In the genomic region with DNA sequence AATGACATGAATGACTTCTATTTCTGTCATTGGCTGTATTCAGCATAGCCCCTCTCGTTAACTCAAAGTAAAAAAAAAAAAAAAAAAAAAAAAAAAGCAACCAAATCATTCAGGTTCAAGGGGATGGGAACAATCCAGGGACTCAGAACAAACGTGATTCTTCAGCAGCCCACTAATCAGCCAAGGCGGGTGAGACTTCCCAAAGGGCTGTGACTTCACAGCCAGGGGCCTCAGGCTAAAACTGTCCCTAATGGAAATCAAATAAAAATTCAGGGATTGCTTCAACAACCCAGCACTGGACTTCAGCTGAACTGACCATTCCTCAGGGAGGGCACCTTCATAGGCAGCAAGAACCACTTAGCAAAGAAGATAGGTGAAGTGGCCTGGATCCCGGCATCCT, we compare ENCODE assay signal across 26 cellular contexts.
DNase-seq lines count a peak whose midpoint lies in the region; ATAC-seq and TF ChIP-seq lines count a peak whose summit lies in the region.
"Had no signal": no experiment of that assay in that cellular context is flagged by ENCODE, and none has a peak within 500 bp of the region (broad histone marks: within the 10 kb centered on the region; RNA-seq: fewer than 3 reads in every experiment).

No MANE protein-coding gene starts in this region.

- H4K8ac ChIP-seq in trophoblast cell (ENCODE audit: low read depth, low read length) = no peak overlapping the region

- H3K23ac ChIP-seq in trophoblast cell (ENCODE audit: low read length) = no peak overlapping the region

- H3K9me3 ChIP-seq in trophoblast cell (ENCODE audit: insufficient read depth, low read depth, low read length) = no peaks in the 10 kb centered on the region
- H3K9me3 ChIP-seq: A549 had no signal

- DNase-seq in HFFc6 (no peak), chondrocyte (ENCODE audit: low spot score) (no peak), trophoblast cell (no peak), endothelial cell (ENCODE audit: low spot score) (no peak), WTC11 (ENCODE audit: low spot score) (no peak)
- no peak for DNase-seq in activated CD4-positive, alpha-beta T cell treated with anti-CD3 and anti-CD28 coated beads for 48 hours
- DNase-seq: C1 segment of cervical spinal cord; CD4-positive, alpha-beta memory T cell; COR-L47; DMS79; GM23248; H7; NCI-H1092; NCI-H1417 treated with DMSO at 0.1 percent for 48 hours; NCI-H1694 treated with DMSO at 0.1 percent for 48 hours; NCI-H2081; NCI-H2227 treated with DMSO at 0.1 percent for 48 hours; NCI-H510A; NCI-H69; Right ventricle myocardium superior; RPMI8226 had no signal

- H3K9ac ChIP-seq in trophoblast cell (ENCODE audit: low read length) = no peak overlapping the region
- H3K9ac ChIP-seq: GM23248, KMS-11 had no signal

- peaks cover 17 to 25% of the 10 kb centered on the region in 2 experiments for H3K4me1 ChIP-seq in trophoblast cell (ENCODE audit: control insufficient read depth in 1 of 2, insufficient read depth in 2 of 2, low read length in 2 of 2)

- no peaks in the 10 kb centered on the region for H3K79me2 ChIP-seq in trophoblast cell (ENCODE audit: control insufficient read depth, insufficient read depth, low read length, poor library complexity)

- H2BK5ac ChIP-seq in trophoblast cell (ENCODE audit: low read depth, low read length, poor library complexity) = peak overlapping the region; percentile 17

- H3K4me1 Mint-ChIP-seq in HFFc6 (ENCODE audit: low read depth) = peaks cover 89% of the 10 kb centered on the region
- peaks cover 67% of the 10 kb centered on the region for H3K4me1 Mint-ChIP-seq in chondrocyte (ENCODE audit: low read depth)
- peaks cover 13% of the 10 kb centered on the region for H3K4me1 Mint-ChIP-seq in endothelial cell (ENCODE audit: unreplicated experiment)
- H3K4me1 Mint-ChIP-seq in WTC11 = peaks cover 11% of the 10 kb centered on the region
- H3K4me1 Mint-ChIP-seq: IgD-negative memory B cell had no signal

- no peak overlapping the region for H2AFZ ChIP-seq in trophoblast cell (ENCODE audit: insufficient read depth, low read length, poor library complexity)
- H2AFZ ChIP-seq: GM23248 had no signal

- no peak overlapping the region for H3K27ac ChIP-seq in trophoblast cell (ENCODE audit: low read depth, low read length)
- H3K27ac ChIP-seq: A549, KMS-11, SJSA1 had no signal

- TF ChIP-seq CTCF in HFFc6 (IDR thresholded peaks at IDR 0.05) (no peak), chondrocyte (IDR thresholded peaks at IDR 0.05) (no peak), endothelial cell (IDR thresholded peaks at IDR 0.05; ENCODE audit: unreplicated experiment) (no peak), WTC11 (IDR thresholded peaks at IDR 0.05) (no peak)

- peaks cover 8% of the 10 kb centered on the region for H3K9me3 Mint-ChIP-seq in HFFc6
- peaks cover 7% of the 10 kb centered on the region for H3K9me3 Mint-ChIP-seq in chondrocyte (ENCODE audit: low read depth)
- H3K9me3 Mint-ChIP-seq in endothelial cell (ENCODE audit: unreplicated experiment) = no peaks in the 10 kb centered on the region
- H3K9me3 Mint-ChIP-seq in WTC11 = peaks cover 28% of the 10 kb centered on the region

- no CpG with 5 or more reads among the region's 4 CpGs for WGBS in trophoblast cell (ENCODE audit: extremely low coverage, insufficient coverage, insufficient read length)

- H3K36me3 ChIP-seq in trophoblast cell (ENCODE audit: control insufficient read depth in 1 of 2, insufficient read depth in 2 of 2, low read length in 2 of 2) = no peaks in the 10 kb centered on the region
- H3K36me3 ChIP-seq: SJSA1 had no signal

- no peak overlapping the region for H4K12ac ChIP-seq in trophoblast cell (ENCODE audit: low read depth, low read length)

- H3K79me1 ChIP-seq in trophoblast cell (ENCODE audit: low read length) = peaks cover 18% of the 10 kb centered on the region

- POLR2A ChIA-PET in WTC11 (lab: Charles Lee) = no interaction called here

- ATAC-seq in HG03342 (IDR thresholded peaks at IDR 0.05; ENCODE audit: unreplicated experiment) = no peak
- ATAC-seq in WTC11 = no peak
- ATAC-seq: A549 had no signal

- H3K36me3 Mint-ChIP-seq in HFFc6 (ENCODE audit: low read depth) (peaks cover 13% of the 10 kb centered on the region), chondrocyte (ENCODE audit: low read depth) (peaks cover 2% of the 10 kb centered on the region), endothelial cell (ENCODE audit: low read depth, unreplicated experiment) (no peaks in the 10 kb centered on the region), WTC11 (peaks cover 2% of the 10 kb centered on the region)
- H3K36me3 Mint-ChIP-seq: CD4-positive, alpha-beta memory T cell; IgD-negative memory B cell had no signal

- no peak overlapping the region for H3K4me2 ChIP-seq in trophoblast cell (ENCODE audit: low read length)
- H3K4me2 ChIP-seq: A549, KMS-11 had no signal

- H3K18ac ChIP-seq in trophoblast cell (ENCODE audit: low read length) = no peak overlapping the region

- H4K91ac ChIP-seq in trophoblast cell (ENCODE audit: low read depth, low read length) = peak overlapping the region; percentile 17

- CTCF ChIA-PET in WTC11 (lab: Charles Lee) = interaction anchor here (0.7 to 1.1 kb wide), 2 partner anchors 285 to 1696 kb away, joined by 3 to 4 read pairs; no protein-coding TSS in a partner anchor

- H2BK120ac ChIP-seq in trophoblast cell (ENCODE audit: insufficient read depth, low read length, poor library complexity) = peak overlapping the region; percentile 55

- H3K4ac ChIP-seq in trophoblast cell (ENCODE audit: low read depth, low read length) = no peak overlapping the region

- H3K4me3 Mint-ChIP-seq in HFFc6 = no peak overlapping the region
- no peak overlapping the region for H3K4me3 Mint-ChIP-seq in chondrocyte (ENCODE audit: unreplicated experiment)
- no peak overlapping the region for H3K4me3 Mint-ChIP-seq in endothelial cell (ENCODE audit: unreplicated experiment)
- H3K4me3 Mint-ChIP-seq in WTC11 = no peak overlapping the region
- H3K4me3 Mint-ChIP-seq: CD4-positive, alpha-beta memory T cell; IgD-negative memory B cell had no signal

- 0 out of 2 replicates have a peak overlapping the region, but pooled peaks have one; percentile 51 for H3K27ac Mint-ChIP-seq in HFFc6
- peak overlapping the region; percentile 0 for H3K27ac Mint-ChIP-seq in chondrocyte (ENCODE audit: unreplicated experiment)
- H3K27ac Mint-ChIP-seq in endothelial cell (ENCODE audit: unreplicated experiment) = no peak overlapping the region
- no peak overlapping the region for H3K27ac Mint-ChIP-seq in WTC11
- H3K27ac Mint-ChIP-seq: CD4-positive, alpha-beta memory T cell; IgD-negative memory B cell had no signal

- peak overlapping the region; percentile 30 for H2BK12ac ChIP-seq in trophoblast cell (ENCODE audit: low read length)

- no peak overlapping the region for H3K4me3 ChIP-seq in trophoblast cell (ENCODE audit: low read depth, low read length)
- H3K4me3 ChIP-seq: A549, GM23248, SJSA1 had no signal

- no peaks in the 10 kb centered on the region for H3K27me3 ChIP-seq in trophoblast cell (ENCODE audit: insufficient read depth, low read length)
- H3K27me3 ChIP-seq: SJSA1 had no signal

- H3K27me3 Mint-ChIP-seq in HFFc6 (ENCODE audit: insufficient read depth) (no peaks in the 10 kb centered on the region), chondrocyte (ENCODE audit: low read depth) (no peaks in the 10 kb centered on the region), endothelial cell (ENCODE audit: unreplicated experiment) (peaks cover 2% of the 10 kb centered on the region), WTC11 (ENCODE audit: low read depth) (no peaks in the 10 kb centered on the region)

- H2AK5ac ChIP-seq in trophoblast cell (ENCODE audit: low read length) = peak overlapping the region; percentile 29

- H3K14ac ChIP-seq in trophoblast cell (ENCODE audit: low read length) = no peak overlapping the region

TF ChIP-seq in WTC11, 78 proteins besides CTCF, POLR2A, EP300 and RAD21 (continues in another document):
- TF ChIP-seq, protein P1, sequence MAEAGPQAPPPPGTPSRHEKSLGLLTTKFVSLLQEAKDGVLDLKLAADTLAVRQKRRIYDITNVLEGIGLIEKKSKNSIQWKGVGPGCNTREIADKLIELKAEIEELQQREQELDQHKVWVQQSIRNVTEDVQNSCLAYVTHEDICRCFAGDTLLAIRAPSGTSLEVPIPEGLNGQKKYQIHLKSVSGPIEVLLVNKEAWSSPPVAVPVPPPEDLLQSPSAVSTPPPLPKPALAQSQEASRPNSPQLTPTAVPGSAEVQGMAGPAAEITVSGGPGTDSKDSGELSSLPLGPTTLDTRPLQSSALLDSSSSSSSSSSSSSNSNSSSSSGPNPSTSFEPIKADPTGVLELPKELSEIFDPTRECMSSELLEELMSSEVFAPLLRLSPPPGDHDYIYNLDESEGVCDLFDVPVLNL (CRISPR knock-in tag; IDR thresholded peaks at IDR 0.05; ENCODE audit: borderline replicate concordance, low read depth) = no peak
- TF ChIP-seq, protein P2, sequence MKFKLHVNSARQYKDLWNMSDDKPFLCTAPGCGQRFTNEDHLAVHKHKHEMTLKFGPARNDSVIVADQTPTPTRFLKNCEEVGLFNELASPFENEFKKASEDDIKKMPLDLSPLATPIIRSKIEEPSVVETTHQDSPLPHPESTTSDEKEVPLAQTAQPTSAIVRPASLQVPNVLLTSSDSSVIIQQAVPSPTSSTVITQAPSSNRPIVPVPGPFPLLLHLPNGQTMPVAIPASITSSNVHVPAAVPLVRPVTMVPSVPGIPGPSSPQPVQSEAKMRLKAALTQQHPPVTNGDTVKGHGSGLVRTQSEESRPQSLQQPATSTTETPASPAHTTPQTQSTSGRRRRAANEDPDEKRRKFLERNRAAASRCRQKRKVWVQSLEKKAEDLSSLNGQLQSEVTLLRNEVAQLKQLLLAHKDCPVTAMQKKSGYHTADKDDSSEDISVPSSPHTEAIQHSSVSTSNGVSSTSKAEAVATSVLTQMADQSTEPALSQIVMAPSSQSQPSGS (CRISPR knock-in tag; IDR thresholded peaks at IDR 0.05; ENCODE audit: borderline replicate concordance, low read depth) = no peak
- TF ChIP-seq, protein P3, sequence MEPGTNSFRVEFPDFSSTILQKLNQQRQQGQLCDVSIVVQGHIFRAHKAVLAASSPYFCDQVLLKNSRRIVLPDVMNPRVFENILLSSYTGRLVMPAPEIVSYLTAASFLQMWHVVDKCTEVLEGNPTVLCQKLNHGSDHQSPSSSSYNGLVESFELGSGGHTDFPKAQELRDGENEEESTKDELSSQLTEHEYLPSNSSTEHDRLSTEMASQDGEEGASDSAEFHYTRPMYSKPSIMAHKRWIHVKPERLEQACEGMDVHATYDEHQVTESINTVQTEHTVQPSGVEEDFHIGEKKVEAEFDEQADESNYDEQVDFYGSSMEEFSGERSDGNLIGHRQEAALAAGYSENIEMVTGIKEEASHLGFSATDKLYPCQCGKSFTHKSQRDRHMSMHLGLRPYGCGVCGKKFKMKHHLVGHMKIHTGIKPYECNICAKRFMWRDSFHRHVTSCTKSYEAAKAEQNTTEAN (CRISPR knock-in tag; IDR thresholded peaks at IDR 0.05) = no peak

Comparison
In these comparisons a context has a peak if more than half of its experiments do, and no peak if none do; other contexts are left out.
1. H3K27ac Mint-ChIP-seq: peak in HFFc6 (single experiment) and chondrocyte (single experiment); none in endothelial cell (single experiment) and WTC11 (single experiment).